Comparison of ENCODE assay signal across 33 cellular contexts in the genomic region with DNA sequence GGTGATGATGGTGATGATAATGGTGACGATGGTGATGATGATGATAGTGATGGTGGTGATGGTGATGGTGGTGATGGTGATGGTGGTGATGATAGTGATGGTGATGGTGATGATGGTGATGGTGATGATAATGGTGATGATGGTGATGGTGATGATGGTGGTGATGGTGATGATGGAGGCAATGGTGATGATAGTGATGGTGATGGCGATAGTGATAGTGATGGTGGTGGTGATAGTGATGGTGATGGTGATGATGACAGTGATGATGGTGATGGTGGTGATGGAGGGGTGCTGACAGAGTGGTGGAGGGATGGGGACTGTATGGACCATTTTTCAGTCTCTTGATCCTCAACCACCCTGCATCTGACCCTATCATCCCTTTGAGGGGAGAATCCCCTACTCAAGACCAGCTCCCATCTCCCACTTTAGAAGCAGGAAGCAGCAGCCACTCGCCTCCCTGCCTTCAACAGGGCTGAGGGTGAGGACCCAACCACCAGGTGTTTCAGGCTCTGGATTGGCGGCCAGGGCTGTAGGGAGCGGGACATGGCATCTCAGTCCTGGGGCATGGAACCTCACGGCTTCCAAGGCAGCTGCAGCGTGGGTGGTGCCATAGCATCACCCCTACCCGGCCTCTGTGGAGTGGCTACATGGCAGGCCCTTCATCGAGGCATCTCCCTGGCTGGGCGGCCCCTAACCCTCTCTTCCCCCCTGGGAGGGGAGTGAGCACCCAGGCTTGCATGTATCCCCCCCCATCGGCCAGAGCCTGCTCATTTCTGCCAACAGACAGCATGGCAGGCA. TPM values are rescaled to one million over a fixed set of nuclear protein-coding genes. Genes with fewer than 3 reads are reported as not detected.
"Had no signal": no experiment of that assay in that cellular context is flagged by ENCODE, and none has a peak within 500 bp of the region (broad histone marks: within the 10 kb centered on the region; RNA-seq: fewer than 3 reads in every experiment).

No MANE protein-coding gene starts in this region.

- ATAC-seq: activated T-cell treated with anti-CD3 and anti-CD28 coated beads, Interleukin-2, amount 50 U/mL, for 4 hours; activated T-helper 17 cell treated with anti-CD3 and anti-CD28 coated beads, Interleukin-2, amount 50 U/mL, for 72 hours; esophagus mucosa; left cardiac atrium; stimulated activated memory B cell treated with anti-CD40 and anti-IgM and Interleukin-4, amounts not matched to agents 10 μg/mL and 1 μg/mL and 100 μg/mL, for 72 hours had no signal

- H3K27ac Mint-ChIP-seq: activated CD4-positive, alpha-beta memory T cell treated with anti-CD3 and anti-CD28 coated beads for 36 hours; activated CD4-positive, alpha-beta T cell treated with anti-CD3 and anti-CD28 coated beads, Interleukin-2, amount 10 ng/mL, durations not matched to agents 24 days and 14 days; activated T-helper 17 cell treated with anti-CD3 and anti-CD28 coated beads, Interleukin-2, amount 50 U/mL, for 72 hours; nephron; progenitor cell of endocrine pancreas; stimulated activated memory B cell treated with anti-CD40 and anti-IgM and Interleukin-4, amounts not matched to agents 10 μg/mL and 1 μg/mL and 100 μg/mL, for 72 hours had no signal

- H3K36me3 Mint-ChIP-seq: activated CD4-positive, alpha-beta memory T cell treated with anti-CD3 and anti-CD28 coated beads for 36 hours had no signal

- H3K4me2 ChIP-seq: smooth muscle cell had no signal

- DNase-seq: activated CD4-positive, alpha-beta memory T cell treated with anti-CD3 and anti-CD28 coated beads for 36 hours; activated CD4-positive, alpha-beta T cell treated with anti-CD3 and anti-CD28 coated beads, Interleukin-2, amount 10 ng/mL, durations not matched to agents 24 days and 14 days; activated CD4-positive, CD25-positive, alpha-beta regulatory T cell treated with anti-CD3 and anti-CD28 coated beads, Interleukin-2, amount 50 U/mL, for 72 hours; activated CD8-positive, alpha-beta memory T cell treated with anti-CD3 and anti-CD28 coated beads, Interleukin-2, amount 50 U/mL, for 4 hours; activated gamma-delta T cell treated with Interleukin-2 at 50 U/mL for 16 hours; activated naive CD4-positive, alpha-beta T cell treated with anti-CD3 and anti-CD28 coated beads, Interleukin-2, amount 50 U/mL, for 16 hours; activated T-cell treated with anti-CD3 and anti-CD28 coated beads, Interleukin-2, amount 50 U/mL, for 4 hours; amniotic stem cell; brain microvascular endothelial cell; cortex of kidney; foreskin fibroblast; head of caudate nucleus; hippocampal formation; left cardiac atrium; mammary epithelial cell; ovary; stimulated activated CD4-positive, alpha-beta T cell treated with anti-CD3 and anti-CD28 coated beads, Interleukin-1b, Interleukin-23, amount 100 ng/mL, for 48 hours; stimulated activated CD4-positive, alpha-beta T cell treated with anti-CD3 and anti-CD28 coated beads, Interleukin-4, amount 100 ng/mL, for 4 hours; stimulated activated CD8-positive, alpha-beta memory T cell treated with anti-CD3 and anti-CD28 coated beads, Interleukin-4, amount 100 ng/mL, for 48 hours; stomach; T1000; thyroid gland; upper lobe of left lung; WERI-Rb-1 had no signal

- H3K27me3 ChIP-seq: thyroid gland, vagina had no signal

- H3K36me3 ChIP-seq: brain microvascular endothelial cell, ovary, stomach, thyroid gland, upper lobe of left lung, vagina, WERI-Rb-1 had no signal

- H3K4me1 Mint-ChIP-seq: activated CD4-positive, alpha-beta T cell treated with anti-CD3 and anti-CD28 coated beads, Interleukin-2, amount 10 ng/mL, durations not matched to agents 24 days and 14 days; activated T-helper 17 cell treated with anti-CD3 and anti-CD28 coated beads, Interleukin-2, amount 50 U/mL, for 72 hours had no signal

- H3K27ac ChIP-seq: brain microvascular endothelial cell, ovary, stomach, thyroid gland, upper lobe of left lung, vagina had no signal

- FAIRE-seq: keratinocyte had no signal

- H3K4me3 Mint-ChIP-seq: activated CD4-positive, alpha-beta memory T cell treated with anti-CD3 and anti-CD28 coated beads for 36 hours; activated CD4-positive, alpha-beta T cell treated with anti-CD3 and anti-CD28 coated beads, Interleukin-2, amount 10 ng/mL, durations not matched to agents 24 days and 14 days; activated T-cell treated with anti-CD3 and anti-CD28 coated beads, Interleukin-2, amount 50 U/mL, for 4 hours; activated T-helper 17 cell treated with anti-CD3 and anti-CD28 coated beads, Interleukin-2, amount 50 U/mL, for 72 hours; nephron; stimulated activated memory B cell treated with anti-CD40 and anti-IgM and Interleukin-4, amounts not matched to agents 10 μg/mL and 1 μg/mL and 100 μg/mL, for 72 hours had no signal

- H3K4me3 ChIP-seq: ovary, smooth muscle cell, stomach, thyroid gland, upper lobe of left lung, vagina had no signal

- H3K9me3 ChIP-seq: ovary, stomach, thyroid gland, upper lobe of left lung, vagina had no signal

- H3K9me3 Mint-ChIP-seq: activated CD4-positive, alpha-beta memory T cell treated with anti-CD3 and anti-CD28 coated beads for 36 hours; activated CD4-positive, alpha-beta T cell treated with anti-CD3 and anti-CD28 coated beads, Interleukin-2, amount 10 ng/mL, durations not matched to agents 24 days and 14 days; activated T-cell treated with anti-CD3 and anti-CD28 coated beads, Interleukin-2, amount 50 U/mL, for 4 hours; activated T-helper 17 cell treated with anti-CD3 and anti-CD28 coated beads, Interleukin-2, amount 50 U/mL, for 72 hours; nephron had no signal

RNA-seq across cellular contexts. Expression of gene FSCN2, which starts 4.5 kb away (rescaled TPM):
- polyA plus RNA-seq: keratinocyte, liver had no signal
